Comparison of ENCODE assay signal across 1 cellular context in genomic region chr17:80101946-80102706, GRCh38.
TF ChIP-seq lines count a peak whose summit lies in the region.

No MANE protein-coding gene starts in this region.

TF ChIP-seq in H1, 55 proteins besides CTCF, POLR2A, EP300 and RAD21:
- TF ChIP-seq CBX5 (IDR thresholded peaks at IDR 0.05; ENCODE audit: low read depth, low read length) (no peak), KDM4A (IDR thresholded peaks at IDR 0.05; ENCODE audit: low read depth, low read length, severe bottlenecking) (peak; percentile 1), SRF (IDR thresholded peaks at IDR 0.05; ENCODE audit: low read depth, low read length) (no peak), SIX5 (IDR thresholded peaks at IDR 0.05; ENCODE audit: low read depth, low read length) (no peak)
TF ChIP-seq in H1: peak in this region for 1.
